Comparison of ENCODE assay signal across 25 cellular contexts in genomic region chr5:51027276-51027675, GRCh38.
"Had no signal": no experiment of that assay in that cellular context is flagged by ENCODE, and none has a peak within 500 bp of the region (broad histone marks: within the 10 kb centered on the region; RNA-seq: fewer than 3 reads in every experiment).

No MANE protein-coding gene starts in this region.

- H3K36me3 Mint-ChIP-seq: memory B cell had no signal

- H3K27me3 ChIP-seq: colonic mucosa, esophagus squamous epithelium, gastrocnemius medialis, heart right ventricle, left lung had no signal

- H3K9me3 Mint-ChIP-seq: dendritic cell treated with granulocyte-macrophage colony-stimulating factor and Interleukin-4, amounts not matched to agents 40 ng/mL and 50 ng/mL, for 4 days; endodermal cell had no signal

- H3K4me1 ChIP-seq: colonic mucosa, esophagus squamous epithelium, gastrocnemius medialis, left lung had no signal

- H3K4me1 Mint-ChIP-seq: endodermal cell, memory B cell had no signal

- H3K27ac ChIP-seq: colonic mucosa, epithelial cell of prostate, esophagus squamous epithelium, gastrocnemius medialis, heart right ventricle, left lung had no signal

- H3K9me3 ChIP-seq: colonic mucosa, esophagus squamous epithelium, gastrocnemius medialis, heart right ventricle, left lung had no signal

- H3K36me3 ChIP-seq: colonic mucosa, esophagus squamous epithelium, gastrocnemius medialis, heart right ventricle, left lung had no signal

- DNase-seq: colonic mucosa; cortex of kidney; effector CD8-positive, alpha-beta T cell; effector memory CD8-positive, alpha-beta T cell; endodermal cell; erythroblast; esophagus squamous epithelium; foreskin fibroblast; foreskin melanocyte; gastrocnemius medialis; glutamatergic neuron; head of caudate nucleus; heart right ventricle; hippocampal formation; left cardiac atrium; left lung; left ventricle myocardium superior; mammary epithelial cell; mesendoderm; midbrain had no signal

- H3K4me3 ChIP-seq: colonic mucosa, esophagus squamous epithelium, gastrocnemius medialis, heart right ventricle, left lung, lung had no signal

- H3K27ac Mint-ChIP-seq: dendritic cell treated with granulocyte-macrophage colony-stimulating factor and Interleukin-4, amounts not matched to agents 40 ng/mL and 50 ng/mL, for 4 days; effector memory CD8-positive, alpha-beta T cell; endodermal cell; memory B cell had no signal

- H3K4me3 Mint-ChIP-seq: dendritic cell treated with granulocyte-macrophage colony-stimulating factor and Interleukin-4, amounts not matched to agents 40 ng/mL and 50 ng/mL, for 4 days; effector memory CD8-positive, alpha-beta T cell; endodermal cell; memory B cell had no signal

- H3K27me3 Mint-ChIP-seq: dendritic cell treated with granulocyte-macrophage colony-stimulating factor and Interleukin-4, amounts not matched to agents 40 ng/mL and 50 ng/mL, for 4 days; effector memory CD8-positive, alpha-beta T cell had no signal

- ATAC-seq: effector memory CD8-positive, alpha-beta T cell; esophagus mucosa; gastrocnemius medialis; heart right ventricle; left cardiac atrium; left lung; left ventricle myocardium superior had no signal
